Comparison of ENCODE assay signal across 13 cellular contexts in genomic region chr2:138275881-138276280, GRCh38.
DNase-seq lines count a peak whose midpoint lies in the region; ATAC-seq and TF ChIP-seq lines count a peak whose summit lies in the region.
"Had no signal": no experiment of that assay in that cellular context is flagged by ENCODE, and none has a peak within 500 bp of the region (broad histone marks: within the 10 kb centered on the region; RNA-seq: fewer than 3 reads in every experiment).

No MANE protein-coding gene starts in this region.

- TF ChIP-seq EP300 in ovary (IDR thresholded peaks at IDR 0.05): no peak

- dilution Hi-C loops in mammary epithelial cell (cut with HindIII; ENCODE audit: low sequenced_read_pairs): no loop called here

- H2BK5ac ChIP-seq in mesenchymal stem cell (ENCODE audit: low read depth, low read length, poor library complexity, severe bottlenecking): no peak overlapping the region

- H2BK12ac ChIP-seq in mesenchymal stem cell (ENCODE audit: low read length in 2 of 2): no peak overlapping the region

- no peak for ATAC-seq in GM19328 (IDR thresholded peaks at IDR 0.05; ENCODE audit: unreplicated experiment)
- ATAC-seq in psoas muscle: no peak
- ATAC-seq: stimulated activated naive CD8-positive, alpha-beta T cell treated with anti-CD3 and anti-CD28 coated beads, Interleukin-15, amount 100 ng/mL, for 72 hours had no signal

- no peak overlapping the region for H3K18ac ChIP-seq in mesenchymal stem cell (ENCODE audit: low read depth in 1 of 2, low read length in 2 of 2)

- DNase-seq in DMS53 treated with DMSO at 0.1 percent for 48 hours (lab: John Stamatoyannopoulos, UW; ENCODE audit: unreplicated experiment): peak; percentile 55
- peak; percentile 88 for DNase-seq in NCI-H146 treated with DMSO at 0.1 percent for 48 hours (lab: John Stamatoyannopoulos, UW; ENCODE audit: unreplicated experiment)
- peak; percentile 25 for DNase-seq in mammary epithelial cell
- no peak for DNase-seq in mesenchymal stem cell
- no peak for DNase-seq in G401 (ENCODE audit: low spot score)
- no peak for DNase-seq in ovary
- DNase-seq in psoas muscle: no peak
- DNase-seq: activated naive CD4-positive, alpha-beta T cell treated with anti-CD3 and anti-CD28 coated beads for 36 hours; NCI-H2081 treated with DMSO at 0.1 percent for 48 hours; stimulated activated CD4-positive, alpha-beta T cell treated with anti-CD3 and anti-CD28 coated beads, Interleukin-1b, Interleukin-23, amount 100 ng/mL, for 48 hours; stimulated activated naive CD8-positive, alpha-beta T cell treated with anti-CD3 and anti-CD28 coated beads, Interleukin-15, amount 100 ng/mL, for 72 hours had no signal

- H3K9me3 ChIP-seq in mammary epithelial cell (replicated peaks; ENCODE audit: insufficient read depth, low read length): peaks cover 13% of the 10 kb centered on the region
- peaks cover 10% of the 10 kb centered on the region for H3K9me3 ChIP-seq in mesenchymal stem cell (ENCODE audit: control insufficient read depth, low read length)
- H3K9me3 ChIP-seq in ovary: no peaks in the 10 kb centered on the region
- no peaks in the 10 kb centered on the region for H3K9me3 ChIP-seq in psoas muscle
- H3K9me3 ChIP-seq: neutrophil had no signal

- no peak overlapping the region for H2BK15ac ChIP-seq in mesenchymal stem cell (ENCODE audit: low read depth, poor library complexity, severe bottlenecking)

- CTCF ChIA-PET in mammary epithelial cell (lab: Charles Lee; ENCODE audit: low non-redundant PET): no interaction called here

- in situ Hi-C loops in mammary epithelial cell (cut with MboI; ENCODE audit: low sequenced_read_pairs in 2 of 2) (no loop called here), G401 (cut with HindIII; ENCODE audit: low sequenced_read_pairs) (no loop called here)

- no peak overlapping the region for H3K23ac ChIP-seq in mesenchymal stem cell (ENCODE audit: low read length in 2 of 2)

- no TSS peak for BruUV-seq in mammary epithelial cell (replicated peaks; lab: Mats Ljungman, UMichigan)

- H3K4me2 ChIP-seq in mammary epithelial cell (ENCODE audit: insufficient read depth, low read depth, low read length) (no peak overlapping the region), mesenchymal stem cell (ENCODE audit: low read length, poor library complexity, severe bottlenecking) (no peak overlapping the region)

- peaks cover 13% of the 10 kb centered on the region for H3K4me1 ChIP-seq in mammary epithelial cell (ENCODE audit: insufficient read depth, low read length)
- peaks cover 3% of the 10 kb centered on the region for H3K4me1 ChIP-seq in mesenchymal stem cell (ENCODE audit: control insufficient read depth, insufficient read depth, low read depth, low read length)
- H3K4me1 ChIP-seq in ovary (ENCODE audit: insufficient read depth): peaks cover 4% of the 10 kb centered on the region
- no peaks in the 10 kb centered on the region for H3K4me1 ChIP-seq in psoas muscle

- H2AFZ ChIP-seq in mammary epithelial cell (ENCODE audit: low read depth, low read length): no peak overlapping the region
- H2AFZ ChIP-seq in mesenchymal stem cell (ENCODE audit: low read depth, low read length): no peak overlapping the region

- H3K27ac ChIP-seq in mammary epithelial cell (ENCODE audit: insufficient read depth, low read depth, low read length): no peak overlapping the region
- H3K27ac ChIP-seq in mesenchymal stem cell (ENCODE audit: low read length, poor library complexity, severe bottlenecking): no peak overlapping the region
- H3K27ac ChIP-seq in ovary: no peak overlapping the region
- H3K27ac ChIP-seq in psoas muscle: no peak overlapping the region
- H3K27ac ChIP-seq: neutrophil had no signal

- no peaks in the 10 kb centered on the region for H3K36me3 ChIP-seq in mammary epithelial cell (ENCODE audit: insufficient read depth, low read length)
- H3K36me3 ChIP-seq in mesenchymal stem cell (ENCODE audit: control insufficient read depth in 1 of 2, insufficient read depth in 2 of 2, low read depth in 1 of 2, low read length in 2 of 2): no peaks in the 10 kb centered on the region
- no peaks in the 10 kb centered on the region for H3K36me3 ChIP-seq in ovary
- H3K36me3 ChIP-seq in psoas muscle (ENCODE audit: insufficient read depth in 1 of 2, low read depth in 1 of 2): no peaks in the 10 kb centered on the region
- H3K36me3 ChIP-seq: neutrophil had no signal

- no peak for TF ChIP-seq CTCF in mammary epithelial cell (conservative IDR thresholded peaks at IDR 0.05 in 1 of 2, IDR thresholded peaks at IDR 0.05 in 1 of 2; ENCODE audit: extremely low read depth in 1 of 2, insufficient read depth in 1 of 2, low read depth in 1 of 2, low read length in 2 of 2)
- no peak for TF ChIP-seq CTCF in ovary (IDR thresholded peaks at IDR 0.05)
- TF ChIP-seq CTCF in psoas muscle (IDR thresholded peaks at IDR 0.05): no peak

- no peak overlapping the region for H4K91ac ChIP-seq in mesenchymal stem cell (ENCODE audit: low read length)

- WGBS in mammary epithelial cell (ENCODE audit: low coverage, missing lambda C conversion rate): 92% methylated on average over 4 of the region's 4 CpGs
- WGBS in mesenchymal stem cell: no CpG with 5 or more reads among the region's 4 CpGs
- 61 to 65% (median 64%) methylated on average over 4 of the region's 4 CpGs for WGBS in ovary, 3 donors
- 75 to 81% (median 79%) methylated on average over 4 of the region's 4 CpGs for WGBS in psoas muscle, 3 donors

- H3K4me3 ChIP-seq in mammary epithelial cell (replicated peaks in 1 of 3; ENCODE audit: insufficient read depth in 1 of 3, low read depth in 2 of 3, low read length in 3 of 3) (no peak overlapping the region), mesenchymal stem cell (ENCODE audit: insufficient read depth in 1 of 2, low read depth in 1 of 2, low read length in 2 of 2) (no peak overlapping the region), ovary (no peak overlapping the region), psoas muscle (no peak overlapping the region)

- H2AK5ac ChIP-seq in mesenchymal stem cell (ENCODE audit: low read length, severe bottlenecking): no peak overlapping the region

- no peaks in the 10 kb centered on the region for H3K79me2 ChIP-seq in mammary epithelial cell (ENCODE audit: insufficient read depth, low read length)

- no peak overlapping the region for H4K8ac ChIP-seq in mesenchymal stem cell (ENCODE audit: low read length)

- H3K4ac ChIP-seq in mesenchymal stem cell (ENCODE audit: low read depth in 1 of 2, low read length in 2 of 2): no peak overlapping the region

- no peak overlapping the region for H2BK120ac ChIP-seq in mesenchymal stem cell (ENCODE audit: low read depth, low read length)

- no peaks in the 10 kb centered on the region for H3K79me1 ChIP-seq in mesenchymal stem cell (replicated peaks; ENCODE audit: low read length, poor library complexity, severe bottlenecking)

- H3K9ac ChIP-seq in mammary epithelial cell (ENCODE audit: insufficient read depth, low read length) (no peak overlapping the region), mesenchymal stem cell (ENCODE audit: low read length) (peak overlapping the region; percentile 26)

- H3K27me3 ChIP-seq in mammary epithelial cell (ENCODE audit: insufficient read depth, low read length): no peaks in the 10 kb centered on the region
- H3K27me3 ChIP-seq in mesenchymal stem cell (ENCODE audit: control insufficient read depth in 1 of 2, insufficient read depth in 1 of 2, low read length in 2 of 2): no peaks in the 10 kb centered on the region
- no peaks in the 10 kb centered on the region for H3K27me3 ChIP-seq in ovary
- no peaks in the 10 kb centered on the region for H3K27me3 ChIP-seq in psoas muscle (ENCODE audit: insufficient read depth in 3 of 3, low read length in 2 of 3)
- H3K27me3 ChIP-seq: neutrophil had no signal

- TF ChIP-seq POLR2A in ovary (IDR thresholded peaks at IDR 0.05): no peak

- intact Hi-C loops in mammary epithelial cell (cut with micrococcal nuclease) (no loop called here), ovary (cut with DNase I) (no loop called here), psoas muscle (cut with DNase I) (no loop called here)

- H4K20me1 ChIP-seq in mammary epithelial cell (ENCODE audit: insufficient read depth, low read length): no peaks in the 10 kb centered on the region

- H3K14ac ChIP-seq in mesenchymal stem cell (ENCODE audit: low read length in 2 of 2): no peak overlapping the region

Comparison
In these comparisons a context has a peak if more than half of its experiments do, and no peak if none do; other contexts are left out.
1. DNase-seq: peak in DMS53 treated with DMSO at 0.1 percent for 48 hours (single experiment), NCI-H146 treated with DMSO at 0.1 percent for 48 hours (single experiment) and mammary epithelial cell (single experiment); none in mesenchymal stem cell (single experiment), G401 (single experiment), ovary (0 of 5) and psoas muscle (0 of 2).